16 cellular contexts compared by ENCODE assay signal in genomic region chr10:77893386-77893785, GRCh38. TPM values are rescaled to one million over a fixed set of nuclear protein-coding genes. Genes with fewer than 3 reads are reported as not detected.
A peak's percentile ranks its signal among the peaks of the same experiment; 100 is the strongest.
DNase-seq lines count a peak whose midpoint lies in the region; ATAC-seq, FAIRE-seq and TF ChIP-seq lines count a peak whose summit lies in the region.
"Had no signal": no experiment of that assay in that cellular context is flagged by ENCODE, and none has a peak within 500 bp of the region (broad histone marks: within the 10 kb centered on the region; RNA-seq: fewer than 3 reads in every experiment).

No MANE protein-coding gene starts in this region.

- H3K4me1 Mint-ChIP-seq in activated T-cell treated with anti-CD3 and anti-CD28 coated beads, Interleukin-2, amount 50 U/mL, for 4 hours (ENCODE audit: low read depth): no peaks in the 10 kb centered on the region
- H3K4me1 Mint-ChIP-seq: CD8-positive, alpha-beta memory T cell had no signal

- 88 to 92% methylated on average over 5 to 8 of the region's 8 CpGs for WGBS in body of pancreas, 2 donors
- 87% methylated on average over 8 of the region's 8 CpGs for whole genome bisulfite sequencing in HepG2 (ENCODE audit: low lambda C conversion rate)

- TF ChIP-seq RAD21 in HepG2 (CRISPR knock-in tag; IDR thresholded peaks at IDR 0.05): no peak

- H3K4me1 ChIP-seq in body of pancreas: peaks cover 55% of the 10 kb centered on the region
- H3K4me1 ChIP-seq in HepG2 (ENCODE audit: insufficient read depth, low read length): peaks cover 72% of the 10 kb centered on the region
- peaks cover 65 to 73% of the 10 kb centered on the region in 2 donors for H3K4me1 ChIP-seq in gastrocnemius medialis

- H3K27ac ChIP-seq in body of pancreas: peak overlapping the region in 3 of 4 donors; percentile 49 to 86 (median 59)
- no peak overlapping the region for H3K27ac ChIP-seq in HepG2 (ENCODE audit: extremely low read length, insufficient read depth, low read length)
- peak overlapping the region in 3 of 4 donors; percentile 3 to 78 (median 75) for H3K27ac ChIP-seq in gastrocnemius medialis
- H3K27ac ChIP-seq: KMS-11 had no signal

- DNase-seq in body of pancreas: no peak
- DNase-seq in HepG2 (ENCODE audit: low spot score): no peak
- DNase-seq in gastrocnemius medialis: no peak
- DNase-seq in activated CD8-positive, alpha-beta memory T cell treated with anti-CD3 and anti-CD28 coated beads, Interleukin-2, amount 50 U/mL, for 48 hours: no peak
- DNase-seq in activated T-cell treated with anti-CD3 and anti-CD28 coated beads, Interleukin-2, amount 50 U/mL, for 4 hours: no peak
- no peak for DNase-seq in pons (ENCODE audit: low spot score)
- DNase-seq: CD8-positive, alpha-beta memory T cell; HFFc6; MG63; NCI-H1105; NCI-H1694 treated with DMSO at 0.1 percent for 48 hours; NCI-H345; NK-92 treated with Interleukin-12 subunit alpha and Interleukin-12 subunit beta, amount 100 ng/mL, for 24 hours; OCI-M1 had no signal

- FAIRE-seq in HepG2 (lab: Jason Lieb, UNC): no peak

- TF ChIP-seq EP300 in HepG2 (IDR thresholded peaks at IDR 0.05; ENCODE audit: low read depth in 2 of 2, low read length in 2 of 2) (no peak), HepG2 (CRISPR knock-in tag; IDR thresholded peaks at IDR 0.05; ENCODE audit: borderline replicate concordance) (no peak)

- no peak overlapping the region for H3K4me3 Mint-ChIP-seq in activated T-cell treated with anti-CD3 and anti-CD28 coated beads, Interleukin-2, amount 50 U/mL, for 4 hours
- H3K4me3 Mint-ChIP-seq: CD8-positive, alpha-beta memory T cell; HFFc6 had no signal

- POLR2A ChIA-PET in HepG2 (lab: Yijun Ruan, JAX): no interaction called here

- no peaks in the 10 kb centered on the region for H3K9me3 Mint-ChIP-seq in activated T-cell treated with anti-CD3 and anti-CD28 coated beads, Interleukin-2, amount 50 U/mL, for 4 hours
- H3K9me3 Mint-ChIP-seq: CD8-positive, alpha-beta memory T cell; HFFc6 had no signal

- no peak for TF ChIP-seq POLR2A in body of pancreas (IDR thresholded peaks at IDR 0.05)
- no peak for TF ChIP-seq POLR2A in HepG2 (IDR thresholded peaks at IDR 0.05; ENCODE audit: insufficient read depth in 1 of 2, low read depth in 2 of 2, low read length in 2 of 2)
- TF ChIP-seq POLR2A in gastrocnemius medialis (IDR thresholded peaks at IDR 0.05): no peak

- H3K27me3 ChIP-seq in body of pancreas (no peaks in the 10 kb centered on the region), HepG2 (ENCODE audit: control insufficient read depth in 1 of 2, insufficient read depth in 2 of 2, low read length in 2 of 2) (no peaks in the 10 kb centered on the region), gastrocnemius medialis (no peaks in the 10 kb centered on the region)
- H3K27me3 ChIP-seq: MG63 had no signal

- H3K9ac ChIP-seq in HepG2 (ENCODE audit: insufficient read depth, low read depth, low read length): no peak overlapping the region
- H3K9ac ChIP-seq: KMS-11 had no signal

- no peak overlapping the region for H3K4me2 ChIP-seq in HepG2 (ENCODE audit: low read depth, low read length)
- H3K4me2 ChIP-seq: KMS-11 had no signal

- in situ Hi-C loops in HepG2 (cut with HindIII; ENCODE audit: extremely low pct_ligation_motif_present, low pct_unique_long_range_greater_than_20kb) (no loop called here), gastrocnemius medialis (cut with MboI; ENCODE audit: low sequenced_read_pairs in 4 of 4) (no loop called here)

- H3K36me3 ChIP-seq in body of pancreas (replicated peaks in 1 of 2; ENCODE audit: insufficient read depth in 1 of 2, low read depth in 2 of 2): no peaks in the 10 kb centered on the region
- H3K36me3 ChIP-seq in HepG2 (replicated peaks in 1 of 2; ENCODE audit: control insufficient read depth in 1 of 2, insufficient read depth in 2 of 2, low read length in 2 of 2): no peaks in the 10 kb centered on the region
- no peaks in the 10 kb centered on the region for H3K36me3 ChIP-seq in gastrocnemius medialis
- H3K36me3 ChIP-seq: MG63 had no signal

- H3K4me3 ChIP-seq in body of pancreas (no peak overlapping the region), HepG2 (replicated peaks in 1 of 3; ENCODE audit: insufficient read depth in 1 of 3, low read depth in 2 of 3, low read length in 3 of 3) (no peak overlapping the region), gastrocnemius medialis (no peak overlapping the region)
- H3K4me3 ChIP-seq: MG63 had no signal

- H3K36me3 Mint-ChIP-seq in activated T-cell treated with anti-CD3 and anti-CD28 coated beads, Interleukin-2, amount 50 U/mL, for 4 hours (ENCODE audit: insufficient read depth): no peaks in the 10 kb centered on the region

- CTCF ChIA-PET in HepG2 (lab: Yijun Ruan, JAX; ENCODE audit: low intra/inter-chr PET ratio, low total read pairs): no interaction called here

- no peak overlapping the region for H2AFZ ChIP-seq in HepG2 (ENCODE audit: low read length)

- no peaks in the 10 kb centered on the region; the same call in 1 of the 2 replicates for H4K20me1 ChIP-seq in HepG2 (ENCODE audit: insufficient read depth, low read length)

- BruUV-seq in HepG2 (replicated peaks; lab: Mats Ljungman, UMichigan): no TSS peak

- H3K27me3 Mint-ChIP-seq in activated T-cell treated with anti-CD3 and anti-CD28 coated beads, Interleukin-2, amount 50 U/mL, for 4 hours (ENCODE audit: low read depth): peaks cover 5% of the 10 kb centered on the region
- H3K27me3 Mint-ChIP-seq: CD8-positive, alpha-beta memory T cell had no signal

- TF ChIP-seq CTCF in body of pancreas (IDR thresholded peaks at IDR 0.05) (no peak), HepG2 (CRISPR knock-in tag; IDR thresholded peaks at IDR 0.05) (no peak), gastrocnemius medialis (IDR thresholded peaks at IDR 0.05 in 4 of 5, conservative IDR thresholded peaks at IDR 0.05 in 1 of 5) (no peak)

- ATAC-seq in body of pancreas (no peak), HepG2 (no peak), gastrocnemius medialis (no peak), HG02870 (IDR thresholded peaks at IDR 0.05; ENCODE audit: unreplicated experiment) (no peak)
- no peak for ATAC-seq in activated T-cell treated with anti-CD3 and anti-CD28 coated beads, Interleukin-2, amount 50 U/mL, for 4 hours

- peaks cover 38% of the 10 kb centered on the region for H3K79me2 ChIP-seq in HepG2 (ENCODE audit: insufficient read depth, low read length)

- H3K9me3 ChIP-seq in body of pancreas (no peaks in the 10 kb centered on the region), HepG2 (ENCODE audit: low read length) (no peaks in the 10 kb centered on the region), gastrocnemius medialis (no peaks in the 10 kb centered on the region)
- H3K9me3 ChIP-seq: MG63 had no signal

- intact Hi-C loops in body of pancreas (cut with DNase I): no loop called here
- intact Hi-C loops in HepG2 (cut with micrococcal nuclease; ENCODE audit: unreplicated experiment): no loop called here
- intact Hi-C loops in gastrocnemius medialis (cut with DNase I; ENCODE audit: low total_unique reads): loop anchor here (5.0 kb wide), 1 partner anchor 109 kb away; no protein-coding TSS in a partner anchor

TF ChIP-seq in HepG2, 621 proteins besides CTCF, POLR2A, EP300 and RAD21:
- no peak for TF ChIP-seq ZIK1 (CRISPR knock-in tag; IDR thresholded peaks at IDR 0.05; ENCODE audit: borderline replicate concordance, low read depth)
- TF ChIP-seq ZNF589 (CRISPR knock-in tag; conservative IDR thresholded peaks at IDR 0.05): no peak
- TF ChIP-seq ZBTB38 (CRISPR knock-in tag; IDR thresholded peaks at IDR 0.05): 0 out of 2 replicates have a peak, but pooled peaks have one; percentile 14
- TF ChIP-seq ZNF296 (CRISPR knock-in tag; conservative IDR thresholded peaks at IDR 0.05): no peak

RNA-seq across cellular contexts. Expression of gene DLG5, which starts 33.2 kb away (rescaled TPM):
- total RNA-seq in body of pancreas: 10 to 100 TPM; 22.6 to 35.6 TPM
- total RNA-seq in HepG2 (2016; rRNA removed; fragmentation: Illumina TruSeq; extraction: Trizol): 15.1 and 15.5 TPM in 2 replicates
- total RNA-seq in HepG2 (2016; cell fraction: cytosol; rRNA removed; fragmentation: Illumina TruSeq; extraction: Trizol; ENCODE audit: low read depth): 4.8 and 5.9 TPM in 2 replicates
- total RNA-seq in HepG2 (2016; cell fraction: insoluble cytoplasmic fraction; rRNA removed; fragmentation: Illumina TruSeq; extraction: Trizol): 13.9 and 15.8 TPM in 2 replicates
- 6.6 and 7.8 TPM in 2 replicates for total RNA-seq in HepG2 (2016; cell fraction: membrane; rRNA removed; fragmentation: Illumina TruSeq; extraction: Trizol)
- total RNA-seq in HepG2 (2016; cell fraction: nucleus; rRNA removed; fragmentation: Illumina TruSeq; extraction: Trizol): 18.8 and 22.2 TPM in 2 replicates
- polyA plus RNA-seq in HepG2 (2011; rRNA removed): 18.2 and 20.9 TPM in 2 replicates
- polyA plus RNA-seq in HepG2 (2011; cell fraction: cytosol; rRNA removed): 11.7 and 13.7 TPM in 2 replicates
- 164 and 167 TPM in 2 replicates for polyA plus RNA-seq in HepG2 (2011; cell fraction: nucleus; rRNA removed)
- 15.1 and 34.9 TPM in 2 replicates for polyA plus RNA-seq in HepG2 (2012)
- polyA plus RNA-seq in HepG2 (2016; cell fraction: cytosol; fragmentation: Illumina TruSeq; extraction: Trizol; ENCODE audit: low read depth): 1.1 TPM in 2 replicates
- polyA plus RNA-seq in HepG2 (2016; cell fraction: insoluble cytoplasmic fraction; fragmentation: Illumina TruSeq; extraction: Trizol; ENCODE audit: low read depth): 16.9 and 19.7 TPM in 2 replicates
- 3.0 and 4.2 TPM in 2 replicates for polyA plus RNA-seq in HepG2 (2016; cell fraction: membrane; fragmentation: Illumina TruSeq; extraction: Trizol; ENCODE audit: low read depth)
- polyA plus RNA-seq in HepG2 (2016; cell fraction: nucleus; fragmentation: Illumina TruSeq; extraction: Trizol; ENCODE audit: insufficient read depth, low read depth): 49.2 and 54.4 TPM in 2 replicates
- 19.1 and 24.2 TPM in 2 replicates for polyA minus RNA-seq in HepG2 (2011; rRNA and poly(A)+ RNA removed; ENCODE audit: low replicate concordance)
- 12.4 and 14.9 TPM in 2 replicates for polyA minus RNA-seq in HepG2 (2011; cell fraction: cytosol; rRNA and poly(A)+ RNA removed)
- 29.7 and 35.3 TPM in 2 replicates for polyA minus RNA-seq in HepG2 (2011; cell fraction: nucleus; rRNA and poly(A)+ RNA removed)
- 10 to 100 TPM; 28.6 to 51.2 (median 40.3) TPM for total RNA-seq in gastrocnemius medialis
- total RNA-seq in activated T-cell treated with anti-CD3 and anti-CD28 coated beads, Interleukin-2, amount 50 U/mL, for 4 hours: 1 to 10 TPM; 1.0 to 1.5 (median 1.5) TPM
